8 cellular contexts compared by ENCODE assay signal in the genomic region with DNA sequence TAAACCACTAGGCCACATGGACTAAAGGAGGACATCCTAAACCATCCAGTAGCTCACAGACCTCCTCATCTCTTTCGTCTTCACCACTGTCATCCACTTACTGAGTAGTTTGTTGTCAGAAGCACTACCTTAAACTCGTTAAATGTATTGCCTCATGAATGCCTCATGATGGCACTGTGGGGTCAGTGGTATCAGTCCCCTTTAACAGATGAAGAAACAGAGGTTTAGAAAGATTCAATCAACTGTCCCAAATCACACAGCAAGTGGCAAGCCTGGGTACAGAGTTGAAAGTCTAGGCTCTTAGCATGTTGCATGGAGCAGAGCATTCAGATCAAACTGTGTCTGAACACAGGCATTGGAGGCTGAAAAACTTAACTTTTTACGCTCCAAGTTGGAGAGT.
DNase-seq lines count a peak whose midpoint lies in the region; ATAC-seq, FAIRE-seq and TF ChIP-seq lines count a peak whose summit lies in the region.

No MANE protein-coding gene starts in this region.

- H3K27me3 ChIP-seq in OCI-LY3 (ENCODE audit: low read depth, low read length) (peaks cover 15% of the 10 kb centered on the region), foreskin keratinocyte (peaks cover 22% of the 10 kb centered on the region)

- H3K79me2 ChIP-seq in OCI-LY3 (ENCODE audit: low read length): no peaks in the 10 kb centered on the region

- no peaks in the 10 kb centered on the region for H4K20me1 ChIP-seq in OCI-LY3 (ENCODE audit: insufficient read depth, low read length)

- no peaks in the 10 kb centered on the region for H3K9me3 ChIP-seq in OCI-LY3 (ENCODE audit: insufficient read depth, low read length)

- H3K4me1 ChIP-seq in OCI-LY3 (ENCODE audit: low read length) (peaks cover 9% of the 10 kb centered on the region), foreskin keratinocyte (no peaks in the 10 kb centered on the region)

- intact Hi-C loops in lower leg skin (cut with DNase I; ENCODE audit: low total_unique reads): no loop called here

- no peak overlapping the region for H3K4me2 ChIP-seq in OCI-LY3 (ENCODE audit: low read length)

- H3K4me3 ChIP-seq in OCI-LY3 (ENCODE audit: low read length) (no peak overlapping the region), lower leg skin (ENCODE audit: low read depth, poor library complexity, severe bottlenecking) (no peak overlapping the region)

- no peaks in the 10 kb centered on the region for H3K36me3 ChIP-seq in OCI-LY3 (replicated peaks; ENCODE audit: low read depth, low read length)

- peak; percentile 38 for ATAC-seq in foreskin keratinocyte

- no peak overlapping the region for H3K9ac ChIP-seq in OCI-LY3 (ENCODE audit: low read length)

- H2AFZ ChIP-seq in OCI-LY3 (ENCODE audit: low read depth, low read length): peak overlapping the region; percentile 55; the same call in 1 of the 2 replicates

- H3K27ac ChIP-seq in OCI-LY3 (ENCODE audit: low read length): no peak overlapping the region
- H3K27ac ChIP-seq in foreskin keratinocyte: no peak overlapping the region

- FAIRE-seq in D721Med (lab: Jason Lieb, UNC) (peak; percentile 94), GM19239 (lab: Jason Lieb, UNC) (peak; percentile 73)

- DNase-seq in D721Med (ENCODE audit: insufficient read length, low spot score) (no peak), GM19239 (ENCODE audit: insufficient read length, low spot score) (no peak), foreskin keratinocyte (no peak), NCI-H1930 (lab: John Stamatoyannopoulos, UW) (no peak), GF-D8 (lab: John Stamatoyannopoulos, UW) (no peak), lower leg skin (ENCODE audit: low spot score in 2 of 2) (no peak), superior temporal gyrus (ENCODE audit: extremely low spot score) (no peak)

- no peak for TF ChIP-seq POLR2A in lower leg skin (IDR thresholded peaks at IDR 0.05)

- 36 to 68% methylated on average over 3 of the region's 3 CpGs for WGBS in lower leg skin, 2 donors

- peak; percentile 68 for TF ChIP-seq CTCF in D721Med (IDR thresholded peaks at IDR 0.05; ENCODE audit: insufficient read depth, missing control alignments)
- TF ChIP-seq CTCF in OCI-LY3 (IDR thresholded peaks at IDR 0.05; ENCODE audit: low read depth, low read length): peak; percentile 96
- peak; percentile 69 for TF ChIP-seq CTCF in foreskin keratinocyte (conservative IDR thresholded peaks at IDR 0.05)
- no peak for TF ChIP-seq CTCF in lower leg skin (IDR thresholded peaks at IDR 0.05)

Comparison
In these comparisons a context has a peak if more than half of its experiments do, and no peak if none do; other contexts are left out.
1. CTCF ChIP-seq: peak in D721Med (single experiment), OCI-LY3 (single experiment) and foreskin keratinocyte (single experiment); none in lower leg skin (0 of 3).